ENCODE assay signal across 11 cellular contexts in the genomic region with DNA sequence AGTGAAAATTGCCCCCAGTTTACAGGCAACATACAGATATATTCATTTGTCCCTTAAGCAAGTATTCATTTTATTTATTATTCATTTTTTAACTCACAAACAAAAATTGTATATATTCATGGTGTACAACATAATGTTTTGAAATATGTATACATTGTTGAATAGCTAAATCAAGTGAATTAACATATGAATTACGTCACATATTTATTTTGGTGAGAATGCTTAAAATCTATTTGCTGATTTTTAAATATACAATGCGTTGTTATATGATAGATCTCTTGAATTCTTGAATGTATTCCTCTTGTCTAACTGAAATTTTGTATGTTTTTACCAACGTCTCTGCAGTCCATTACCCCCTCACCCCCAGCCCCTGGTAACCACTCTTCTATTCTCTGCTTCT.
"Had no signal": no experiment of that assay in that cellular context is flagged by ENCODE, and none has a peak within 500 bp of the region (broad histone marks: within the 10 kb centered on the region; RNA-seq: fewer than 3 reads in every experiment).

No MANE protein-coding gene starts in this region.

- H3K4me3 ChIP-seq: GM23248, GM23338, HAP-1 had no signal

- H3K4me2 ChIP-seq: GM23338 had no signal

- H3K4me1 ChIP-seq: HAP-1 had no signal

- H3K9me3 ChIP-seq: HAP-1 had no signal

- H3K36me3 ChIP-seq: HAP-1 had no signal

- DNase-seq: GM23248, GOT3, H7, H9, HCEC 1CT, HFFc6 had no signal

- FAIRE-seq: H1, H54 had no signal

- H2AFZ ChIP-seq: GM23248, GM23338 had no signal

- H3K9ac ChIP-seq: GM23248 had no signal

- ATAC-seq: GM23338, HCT116 had no signal

- H3K27ac ChIP-seq: GM23248 had no signal
